1 cellular context compared by ENCODE assay signal in genomic region chr19:49118565-49119410, GRCh38.
TF ChIP-seq lines count a peak whose summit lies in the region.

TSS of gene C19orf73 (minus strand) at chr19:49119143. CDS start at chr19:49119022, 121 bp downstream.

TF ChIP-seq in HepG2, 621 proteins besides CTCF, POLR2A, EP300 and RAD21 (continued from another document and continues in another):
- peak; percentile 33 to 77; a peak in 2 of 4 replicates for TF ChIP-seq HMGXB4 (CRISPR knock-in tag; IDR thresholded peaks at IDR 0.05; ENCODE audit: borderline replicate concordance in 1 of 2, low read depth in 1 of 2)
- TF ChIP-seq ZFP91 (CRISPR knock-in tag; IDR thresholded peaks at IDR 0.05; ENCODE audit: borderline replicate concordance), result peak; percentile 99
- TF ChIP-seq ISX (CRISPR knock-in tag; conservative IDR thresholded peaks at IDR 0.05), result no peak
- TF ChIP-seq ZNF431 (CRISPR knock-in tag; IDR thresholded peaks at IDR 0.05; ENCODE audit: borderline replicate concordance, low read depth), result peak; percentile 47; the same call in 1 of the 2 replicates
- TF ChIP-seq MAFF (IDR thresholded peaks at IDR 0.05; ENCODE audit: low read depth, low read length), result no peak
- peak; percentile 56; the same call in 1 of the 2 replicates for TF ChIP-seq ZNF788 (CRISPR knock-in tag; IDR thresholded peaks at IDR 0.05; ENCODE audit: borderline replicate concordance)
- TF ChIP-seq TARDBP (CRISPR knock-in tag; IDR thresholded peaks at IDR 0.05), result peak; percentile 65; the same call in 1 of the 2 replicates
- TF ChIP-seq ETV5 (CRISPR knock-in tag; IDR thresholded peaks at IDR 0.05; ENCODE audit: borderline replicate concordance), result peak; percentile 63
- 0 out of 2 replicates have a peak, but pooled peaks have one; percentile 30 for TF ChIP-seq ZNF468 (CRISPR knock-in tag; IDR thresholded peaks at IDR 0.05)
- no peak for TF ChIP-seq ZNF652 (CRISPR knock-in tag; IDR thresholded peaks at IDR 0.05; ENCODE audit: borderline replicate concordance, low read depth)
- peak in 1 of 2 experiments; percentile 63; a peak in 1 of 4 replicates for TF ChIP-seq KLF16 (CRISPR knock-in tag; IDR thresholded peaks at IDR 0.05)
- TF ChIP-seq CBX5 (CRISPR knock-in tag; IDR thresholded peaks at IDR 0.05; ENCODE audit: borderline replicate concordance), result peak; percentile 18; the same call in 1 of the 2 replicates
- no peak for TF ChIP-seq KDM4B (CRISPR knock-in tag; IDR thresholded peaks at IDR 0.05)
- no peak for TF ChIP-seq POLR2AphosphoS2 (IDR thresholded peaks at IDR 0.05; ENCODE audit: low read depth, low read length)
- no peak for TF ChIP-seq RAD51 (IDR thresholded peaks at IDR 0.05; ENCODE audit: borderline replicate concordance)
- TF ChIP-seq MAFG (CRISPR knock-in tag; IDR thresholded peaks at IDR 0.05), result no peak
- no peak for TF ChIP-seq IKZF4 (CRISPR knock-in tag; IDR thresholded peaks at IDR 0.05; ENCODE audit: borderline replicate concordance, low read depth, not compliant biosample characterization)
- peak; percentile 67; the same call in 1 of the 2 replicates for TF ChIP-seq BORCS8-MEF2B (CRISPR knock-in tag; IDR thresholded peaks at IDR 0.05)
- peak; percentile 55 for TF ChIP-seq ZNF142 (CRISPR knock-in tag; IDR thresholded peaks at IDR 0.05)
- peak; percentile 88; the same call in 1 of the 2 replicates for TF ChIP-seq NFKB2 (CRISPR knock-in tag; IDR thresholded peaks at IDR 0.05; ENCODE audit: borderline replicate concordance)
- peak; percentile 80 for TF ChIP-seq NFYB (CRISPR knock-in tag; IDR thresholded peaks at IDR 0.05)
- TF ChIP-seq SUZ12 (IDR thresholded peaks at IDR 0.05; ENCODE audit: low read depth, low read length), result no peak
- peak; percentile 64 for TF ChIP-seq REPIN1 (CRISPR knock-in tag; IDR thresholded peaks at IDR 0.05; ENCODE audit: borderline replicate concordance, low read depth)
- no peak for TF ChIP-seq TAF15 (IDR thresholded peaks at IDR 0.05; ENCODE audit: low read depth, low read length, poor library complexity, severe bottlenecking)
- peak; percentile 80 for TF ChIP-seq E2F1 (CRISPR knock-in tag; IDR thresholded peaks at IDR 0.05)
- TF ChIP-seq ZNF607 (CRISPR knock-in tag; IDR thresholded peaks at IDR 0.05; ENCODE audit: borderline replicate concordance), result no peak; the same call in 1 of the 2 replicates
- TF ChIP-seq RERE (CRISPR knock-in tag; IDR thresholded peaks at IDR 0.05; ENCODE audit: low read depth), result no peak
- 0 out of 2 replicates have a peak, but pooled peaks have one; percentile 24 for TF ChIP-seq KAT8 (CRISPR knock-in tag; IDR thresholded peaks at IDR 0.05)
- TF ChIP-seq JUND (CRISPR knock-in tag; IDR thresholded peaks at IDR 0.05), result peak; percentile 74
- TF ChIP-seq IRF2 (CRISPR knock-in tag; IDR thresholded peaks at IDR 0.05), result peak; percentile 42
- no peak for TF ChIP-seq EZH2 (conservative IDR thresholded peaks at IDR 0.05; ENCODE audit: low read depth, low read length)
- TF ChIP-seq ZNF569 (CRISPR knock-in tag; IDR thresholded peaks at IDR 0.05; ENCODE audit: borderline replicate concordance), result 0 out of 2 replicates have a peak, but pooled peaks have one; percentile 35
- TF ChIP-seq ZNF614 (CRISPR knock-in tag; IDR thresholded peaks at IDR 0.05; ENCODE audit: borderline replicate concordance), result no peak
- no peak for TF ChIP-seq HHEX (CRISPR knock-in tag; IDR thresholded peaks at IDR 0.05)
- no peak; the same call in 1 of the 2 replicates for TF ChIP-seq NAIF1 (CRISPR knock-in tag; IDR thresholded peaks at IDR 0.05; ENCODE audit: borderline replicate concordance)
- TF ChIP-seq ZBTB44 (CRISPR knock-in tag; IDR thresholded peaks at IDR 0.05), result no peak
- no peak for TF ChIP-seq CEBPZ (IDR thresholded peaks at IDR 0.05; ENCODE audit: low read length)
